8 cellular contexts compared by ENCODE assay signal in genomic region chr11:62593434-62594044, GRCh38. TPM values are rescaled to one million over a fixed set of nuclear protein-coding genes. Genes with fewer than 3 reads are reported as not detected.
DNase-seq lines count a peak whose midpoint lies in the region; ATAC-seq, FAIRE-seq and TF ChIP-seq lines count a peak whose summit lies in the region.

No MANE protein-coding gene starts in this region.

- peaks cover 73% of the 10 kb centered on the region for H3K36me3 ChIP-seq in SJSA1
- peaks cover 44% of the 10 kb centered on the region for H3K36me3 ChIP-seq in cardiac muscle cell

- H3K4me1 ChIP-seq in SJSA1 (replicated peaks) (peaks cover 29% of the 10 kb centered on the region), cardiac muscle cell (ENCODE audit: low read depth) (peaks cover 10% of the 10 kb centered on the region)

- no peak for FAIRE-seq in D721Med (lab: Jason Lieb, UNC)

- no peak overlapping the region for H3K27ac ChIP-seq in SJSA1
- H3K27ac ChIP-seq in cardiac muscle cell, result no peak overlapping the region

- ATAC-seq in GM21576 (IDR thresholded peaks at IDR 0.05; ENCODE audit: unreplicated experiment) (no peak), HG03442 (IDR thresholded peaks at IDR 0.05; ENCODE audit: unreplicated experiment) (no peak)

- H3K27me3 ChIP-seq in SJSA1 (replicated peaks), result no peaks in the 10 kb centered on the region
- H3K27me3 ChIP-seq in cardiac muscle cell, result no peaks in the 10 kb centered on the region

- TF ChIP-seq CTCF in D721Med (IDR thresholded peaks at IDR 0.05; ENCODE audit: insufficient read depth, missing control alignments) (peak; percentile 75), cardiac muscle cell (IDR thresholded peaks at IDR 0.05; ENCODE audit: low read depth, low read length) (peak; percentile 80)

- DNase-seq in D721Med (ENCODE audit: insufficient read length, low spot score) (no peak), KG1 (lab: John Stamatoyannopoulos, UW) (peak; percentile 48), SJSA1 (ENCODE audit: low read depth in 1 of 2, low spot score in 2 of 2) (peak; percentile 61 to 89), cardiac muscle cell (ENCODE audit: low read depth in 1 of 2, low spot score in 1 of 2) (peak; percentile 81 to 86), pulmonary artery endothelial cell (ENCODE audit: low read depth, low spot score) (peak; percentile 52)
- peak; percentile 77 for DNase-seq in activated naive CD4-positive, alpha-beta T cell treated with anti-CD3 and anti-CD28 coated beads, Interleukin-2, amount 50 U/mL, for 16 hours

- H3K9me3 ChIP-seq in SJSA1 (replicated peaks), result no peaks in the 10 kb centered on the region
- H3K9me3 ChIP-seq in cardiac muscle cell (ENCODE audit: low read depth), result no peaks in the 10 kb centered on the region

- H3K4me3 ChIP-seq in SJSA1 (no peak overlapping the region), cardiac muscle cell (no peak overlapping the region)

RNA-seq across cellular contexts. Expression of gene TUT1, which starts 2.2 kb away (rescaled TPM):
- total RNA-seq in SJSA1 (2014; rRNA removed; shearing (Covaris generic)), result 8.5 and 10.1 TPM in 2 replicates
- total RNA-seq in cardiac muscle cell (14.9 and 29.1 TPM in 2 replicates), pulmonary artery endothelial cell (7.7 and 9.6 TPM in 2 replicates)
- polyA plus RNA-seq in cardiac muscle cell, result 18.7 and 32.1 TPM in 2 replicates

RNA-seq across cellular contexts. Expression of gene MTA2, which starts 8.1 kb away (rescaled TPM):
- total RNA-seq in SJSA1 (2014; rRNA removed; shearing (Covaris generic)), result 128 and 214 TPM in 2 replicates
- total RNA-seq in cardiac muscle cell (101 and 108 TPM in 2 replicates), pulmonary artery endothelial cell (262 and 269 TPM in 2 replicates)
- polyA plus RNA-seq in cardiac muscle cell, result 22.9 and 31.9 TPM in 2 replicates

RNA-seq across cellular contexts. Expression of gene EML3, which starts 19.0 kb away (rescaled TPM):
- 19.8 and 28.1 TPM in 2 replicates for total RNA-seq in SJSA1 (2014; rRNA removed; shearing (Covaris generic))
- 21.1 and 42.8 TPM in 2 replicates for total RNA-seq in cardiac muscle cell
- 32.0 and 38.4 TPM in 2 replicates for polyA plus RNA-seq in cardiac muscle cell
- total RNA-seq in pulmonary artery endothelial cell, result 32.1 and 34.8 TPM in 2 replicates

RNA-seq across cellular contexts. Expression of gene ROM1, which starts 19.5 kb away (rescaled TPM):
- 3.1 and 10.4 TPM in 2 replicates for total RNA-seq in SJSA1 (2014; rRNA removed; shearing (Covaris generic))
- total RNA-seq in cardiac muscle cell, result 3.3 and 3.5 TPM in 2 replicates
- polyA plus RNA-seq in cardiac muscle cell, result 6.9 and 7.9 TPM in 2 replicates
- 6.1 and 11.1 TPM in 2 replicates for total RNA-seq in pulmonary artery endothelial cell

RNA-seq across cellular contexts. Expression of gene EEF1G, which starts 19.8 kb away (rescaled TPM):
- total RNA-seq in SJSA1 (2014; rRNA removed; shearing (Covaris generic)), result 1,705 and 1,743 TPM in 2 replicates
- total RNA-seq in cardiac muscle cell, result 1,990 and 2,091 TPM in 2 replicates
- 769 and 853 TPM in 2 replicates for polyA plus RNA-seq in cardiac muscle cell
- 1,341 and 1,809 TPM in 2 replicates for total RNA-seq in pulmonary artery endothelial cell
